In genomic region chr7:12690041-12690878, GRCh38 we compare ENCODE assay signal across 10 cellular contexts. TPM values are rescaled to one million over a fixed set of nuclear protein-coding genes. Genes with fewer than 3 reads are reported as not detected.
DNase-seq lines count a peak whose midpoint lies in the region; ATAC-seq and TF ChIP-seq lines count a peak whose summit lies in the region.
"Had no signal": no experiment of that assay in that cellular context is flagged by ENCODE, and none has a peak within 500 bp of the region (broad histone marks: within the 10 kb centered on the region; RNA-seq: fewer than 3 reads in every experiment).

No MANE protein-coding gene starts in this region.

- TF ChIP-seq EP300 in transverse colon (IDR thresholded peaks at IDR 0.05; ENCODE audit: low read depth), result no peak

- H3K18ac ChIP-seq in mesenchymal stem cell (ENCODE audit: low read depth in 1 of 2, low read length in 2 of 2), result no peak overlapping the region

- H3K9me3 ChIP-seq in mesenchymal stem cell (ENCODE audit: control insufficient read depth, low read length) (no peaks in the 10 kb centered on the region), transverse colon (no peaks in the 10 kb centered on the region)

- peaks cover 3% of the 10 kb centered on the region for H3K79me1 ChIP-seq in mesenchymal stem cell (replicated peaks; ENCODE audit: low read length, poor library complexity, severe bottlenecking)

- WGBS in mesenchymal stem cell, result no CpG with 5 or more reads among the region's 1 CpG
- 89 to 100% methylated on average over 1 of the region's 1 CpG for WGBS in transverse colon (ENCODE audit: low coverage in 1 of 2), 2 donors

- no peak overlapping the region for H2BK12ac ChIP-seq in mesenchymal stem cell (ENCODE audit: low read length in 2 of 2)

- intact Hi-C loops in transverse colon (cut with DNase I; ENCODE audit: low total_unique reads), result no loop called here

- DNase-seq in LHCN-M2 (ENCODE audit: low read depth) (peak; percentile 59), cardiac fibroblast (ENCODE audit: low read depth in 2 of 2) (no peak), mesenchymal stem cell (no peak), transverse colon (no peak), foreskin fibroblast (no peak)
- DNase-seq: activated CD8-positive, alpha-beta T cell treated with anti-CD3 and anti-CD28 coated beads for 36 hours; DMS53; NCI-H510A had no signal

- H3K27ac ChIP-seq in mesenchymal stem cell (ENCODE audit: low read length, poor library complexity, severe bottlenecking) (no peak overlapping the region), transverse colon (no peak overlapping the region)

- H2AFZ ChIP-seq in mesenchymal stem cell (ENCODE audit: low read depth, low read length), result no peak overlapping the region

- no peak for TF ChIP-seq POLR2A in transverse colon (IDR thresholded peaks at IDR 0.05)

- no peak overlapping the region for H2BK5ac ChIP-seq in mesenchymal stem cell (ENCODE audit: low read depth, low read length, poor library complexity, severe bottlenecking)

- no peak overlapping the region for H4K91ac ChIP-seq in mesenchymal stem cell (ENCODE audit: low read length)

- H3K4me1 ChIP-seq in mesenchymal stem cell (ENCODE audit: control insufficient read depth, insufficient read depth, low read depth, low read length), result peaks cover 4% of the 10 kb centered on the region
- H3K4me1 ChIP-seq in transverse colon, result peaks cover 0 to 30% (median 10%) of the 10 kb centered on the region in 4 donors

- no peak for TF ChIP-seq CTCF in cardiac fibroblast (IDR thresholded peaks at IDR 0.05; ENCODE audit: low read depth, low read length)
- no peak for TF ChIP-seq CTCF in transverse colon (IDR thresholded peaks at IDR 0.05)
- TF ChIP-seq CTCF in foreskin fibroblast (IDR thresholded peaks at IDR 0.05; ENCODE audit: low read depth, low read length), result no peak

- no peak overlapping the region for H2BK120ac ChIP-seq in mesenchymal stem cell (ENCODE audit: low read depth, low read length)

- no peak overlapping the region for H3K4me2 ChIP-seq in mesenchymal stem cell (ENCODE audit: low read length, poor library complexity, severe bottlenecking)

- no peak for ATAC-seq in GM19467 (IDR thresholded peaks at IDR 0.05; ENCODE audit: unreplicated experiment)
- ATAC-seq in HG03196 (IDR thresholded peaks at IDR 0.05; ENCODE audit: unreplicated experiment), result no peak
- ATAC-seq: activated CD8-positive, alpha-beta T cell treated with anti-CD3 and anti-CD28 coated beads for 36 hours had no signal

- no peak overlapping the region for H4K8ac ChIP-seq in mesenchymal stem cell (ENCODE audit: low read length)

- peak overlapping the region; percentile 51 for H3K9ac ChIP-seq in mesenchymal stem cell (ENCODE audit: low read length)

- no peak overlapping the region for H3K4ac ChIP-seq in mesenchymal stem cell (ENCODE audit: low read depth in 1 of 2, low read length in 2 of 2)

- H3K27me3 ChIP-seq in mesenchymal stem cell (ENCODE audit: control insufficient read depth in 1 of 2, insufficient read depth in 1 of 2, low read length in 2 of 2), result no peaks in the 10 kb centered on the region
- no peaks in the 10 kb centered on the region for H3K27me3 ChIP-seq in transverse colon

- no peak overlapping the region for H2BK15ac ChIP-seq in mesenchymal stem cell (ENCODE audit: low read depth, poor library complexity, severe bottlenecking)

- H2AK5ac ChIP-seq in mesenchymal stem cell (ENCODE audit: low read length, severe bottlenecking), result no peak overlapping the region

- H3K14ac ChIP-seq in mesenchymal stem cell (ENCODE audit: low read length in 2 of 2), result no peak overlapping the region

- in situ Hi-C loops in transverse colon (cut with MboI; ENCODE audit: low pct_ligation_motif_present in 1 of 4, low pct_unique_long_range_greater_than_20kb in 1 of 4, low sequenced_read_pairs in 3 of 4), result no loop called here

- no peak overlapping the region for H3K23ac ChIP-seq in mesenchymal stem cell (ENCODE audit: low read length in 2 of 2)

- peak overlapping the region; percentile 1 to 34 for H3K4me3 ChIP-seq in cardiac fibroblast (replicated peaks in 1 of 2; ENCODE audit: low read depth in 2 of 2, low read length in 2 of 2)
- H3K4me3 ChIP-seq in mesenchymal stem cell (ENCODE audit: insufficient read depth in 1 of 2, low read depth in 1 of 2, low read length in 2 of 2), result no peak overlapping the region
- H3K4me3 ChIP-seq in transverse colon, result peak overlapping the region in 3 of 4 donors; percentile 20 to 93 (median 91)
- peak overlapping the region in 1 of 2 donors; percentile 2 for H3K4me3 ChIP-seq in foreskin fibroblast (ENCODE audit: low read depth in 1 of 2, low read length in 2 of 2)

- H3K36me3 ChIP-seq in mesenchymal stem cell (ENCODE audit: control insufficient read depth in 1 of 2, insufficient read depth in 2 of 2, low read depth in 1 of 2, low read length in 2 of 2) (no peaks in the 10 kb centered on the region), transverse colon (no peaks in the 10 kb centered on the region)

RNA-seq across cellular contexts. Expression of gene ARL4A, which starts 2.8 kb away (rescaled TPM):
- 37.0 and 38.3 TPM in 2 replicates for total RNA-seq in LHCN-M2 (2014; rRNA removed)
- polyA plus RNA-seq in LHCN-M2 (2012), result 16.6 TPM
- 28.2 TPM for polyA plus RNA-seq in mesenchymal stem cell (2013, experiment 1 of 2)
- 27.7 TPM for polyA plus RNA-seq in mesenchymal stem cell (2013, experiment 2 of 2)
- 100 to 1,000 TPM in 1 of 4 donors, 10 to 100 TPM in 3; 10.5 to 135 (median 74.9) TPM for total RNA-seq in transverse colon

Comparison
In these comparisons a context has a peak if more than half of its experiments do, and no peak if none do; other contexts are left out.
1. H3K4me3 ChIP-seq: peak in cardiac fibroblast (2 of 2) and transverse colon (3 of 4); none in mesenchymal stem cell (0 of 2).